ENCODE assay signal across 1 cellular context in the genomic region with DNA sequence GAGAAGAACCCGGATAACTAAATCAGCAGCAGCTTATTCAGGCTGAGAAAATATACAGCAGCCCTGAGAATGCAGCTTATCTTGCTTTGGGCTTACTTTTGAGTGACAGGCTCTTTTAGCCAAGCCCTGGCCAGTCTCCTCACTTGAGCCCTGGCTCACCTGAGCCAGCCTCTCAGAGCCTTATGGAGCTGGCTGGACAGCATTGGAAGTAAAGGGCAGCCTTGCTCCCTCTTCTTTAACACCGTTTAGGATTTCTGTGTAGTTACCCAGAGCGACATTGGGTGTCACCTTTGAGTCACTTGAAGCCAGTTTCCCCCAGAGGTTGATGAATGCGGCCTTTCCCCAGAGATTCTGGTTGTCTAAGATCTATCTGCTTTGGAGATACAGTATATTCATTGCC.
A peak's percentile ranks its signal among the peaks of the same experiment; 100 is the strongest.
TF ChIP-seq lines count a peak whose summit lies in the region.

No MANE protein-coding gene starts in this region.

TF ChIP-seq in HepG2, 621 proteins besides CTCF, POLR2A, EP300 and RAD21:
- TF ChIP-seq ISL2 (CRISPR knock-in tag; IDR thresholded peaks at IDR 0.05) (0 out of 2 replicates have a peak, but pooled peaks have one; percentile 22), MIXL1 (CRISPR knock-in tag; IDR thresholded peaks at IDR 0.05) (peak; percentile 38; the same call in 1 of the 2 replicates), FOXK1 (CRISPR knock-in tag; IDR thresholded peaks at IDR 0.05; ENCODE audit: borderline replicate concordance, low read depth) (0 out of 2 replicates have a peak, but pooled peaks have one; percentile 31), XRCC5 (optimal IDR thresholded peaks at IDR 0.05; ENCODE audit: low read length) (peak; percentile 78), ZNF335 (CRISPR knock-in tag; IDR thresholded peaks at IDR 0.05) (0 out of 2 replicates have a peak, but pooled peaks have one; percentile 17), STAG1 (CRISPR knock-in tag; IDR thresholded peaks at IDR 0.05) (peak; percentile 91), ZBTB37 (CRISPR knock-in tag; IDR thresholded peaks at IDR 0.05) (0 out of 2 replicates have a peak, but pooled peaks have one; percentile 50), KLF11 (CRISPR knock-in tag; IDR thresholded peaks at IDR 0.05) (0 out of 2 replicates have a peak, but pooled peaks have one; percentile 29), ZNF749 (CRISPR knock-in tag; IDR thresholded peaks at IDR 0.05; ENCODE audit: borderline replicate concordance) (no peak), MYNN (CRISPR knock-in tag; IDR thresholded peaks at IDR 0.05; ENCODE audit: low read depth) (0 out of 2 replicates have a peak, but pooled peaks have one; percentile 62), FOSL2 (CRISPR knock-in tag; IDR thresholded peaks at IDR 0.05) (peak; percentile 30), NR1H2 (CRISPR knock-in tag; IDR thresholded peaks at IDR 0.05; ENCODE audit: borderline replicate concordance, low read depth) (no peak), BCL6 (CRISPR knock-in tag; IDR thresholded peaks at IDR 0.05) (0 out of 2 replicates have a peak, but pooled peaks have one; percentile 8), DRAP1 (CRISPR knock-in tag; IDR thresholded peaks at IDR 0.05) (0 out of 2 replicates have a peak, but pooled peaks have one; percentile 23), ZNF841 (CRISPR knock-in tag; IDR thresholded peaks at IDR 0.05; ENCODE audit: borderline replicate concordance) (no peak), SMC3 (IDR thresholded peaks at IDR 0.05; ENCODE audit: low read length) (peak; percentile 95), ZNF33A (CRISPR knock-in tag; IDR thresholded peaks at IDR 0.05; ENCODE audit: borderline replicate concordance) (no peak), NR2F6 (IDR thresholded peaks at IDR 0.05) (no peak), NR2F6 (CRISPR knock-in tag; IDR thresholded peaks at IDR 0.05) (0 out of 2 replicates have a peak, but pooled peaks have one; percentile 22), MTF1 (CRISPR knock-in tag; IDR thresholded peaks at IDR 0.05) (no peak), ZNF768 (CRISPR knock-in tag; IDR thresholded peaks at IDR 0.05) (no peak), SOX6 (IDR thresholded peaks at IDR 0.05) (no peak), SOX6 (CRISPR knock-in tag; IDR thresholded peaks at IDR 0.05) (peak; percentile 33; the same call in 1 of the 2 replicates), ARID3A (IDR thresholded peaks at IDR 0.05; ENCODE audit: low read depth, low read length) (peak; percentile 36; the same call in 1 of the 2 replicates), PPARG (CRISPR knock-in tag; conservative IDR thresholded peaks at IDR 0.05) (0 out of 2 replicates have a peak, but pooled peaks have one; percentile 12), ZNF253 (CRISPR knock-in tag; IDR thresholded peaks at IDR 0.05; ENCODE audit: borderline replicate concordance) (no peak), CC2D1A (CRISPR knock-in tag; IDR thresholded peaks at IDR 0.05) (no peak), MAF1 (CRISPR knock-in tag; IDR thresholded peaks at IDR 0.05; ENCODE audit: borderline replicate concordance) (no peak), ERF (CRISPR knock-in tag; IDR thresholded peaks at IDR 0.05) (peak; percentile 60; the same call in 1 of the 2 replicates), ZNF503 (CRISPR knock-in tag; IDR thresholded peaks at IDR 0.05) (no peak), HCFC1 (IDR thresholded peaks at IDR 0.05; ENCODE audit: low read depth, low read length) (no peak), ZNF317 (CRISPR knock-in tag; IDR thresholded peaks at IDR 0.05) (no peak), ZNF816 (CRISPR knock-in tag; IDR thresholded peaks at IDR 0.05; ENCODE audit: borderline replicate concordance) (no peak)
- TF ChIP-seq, protein P1, sequence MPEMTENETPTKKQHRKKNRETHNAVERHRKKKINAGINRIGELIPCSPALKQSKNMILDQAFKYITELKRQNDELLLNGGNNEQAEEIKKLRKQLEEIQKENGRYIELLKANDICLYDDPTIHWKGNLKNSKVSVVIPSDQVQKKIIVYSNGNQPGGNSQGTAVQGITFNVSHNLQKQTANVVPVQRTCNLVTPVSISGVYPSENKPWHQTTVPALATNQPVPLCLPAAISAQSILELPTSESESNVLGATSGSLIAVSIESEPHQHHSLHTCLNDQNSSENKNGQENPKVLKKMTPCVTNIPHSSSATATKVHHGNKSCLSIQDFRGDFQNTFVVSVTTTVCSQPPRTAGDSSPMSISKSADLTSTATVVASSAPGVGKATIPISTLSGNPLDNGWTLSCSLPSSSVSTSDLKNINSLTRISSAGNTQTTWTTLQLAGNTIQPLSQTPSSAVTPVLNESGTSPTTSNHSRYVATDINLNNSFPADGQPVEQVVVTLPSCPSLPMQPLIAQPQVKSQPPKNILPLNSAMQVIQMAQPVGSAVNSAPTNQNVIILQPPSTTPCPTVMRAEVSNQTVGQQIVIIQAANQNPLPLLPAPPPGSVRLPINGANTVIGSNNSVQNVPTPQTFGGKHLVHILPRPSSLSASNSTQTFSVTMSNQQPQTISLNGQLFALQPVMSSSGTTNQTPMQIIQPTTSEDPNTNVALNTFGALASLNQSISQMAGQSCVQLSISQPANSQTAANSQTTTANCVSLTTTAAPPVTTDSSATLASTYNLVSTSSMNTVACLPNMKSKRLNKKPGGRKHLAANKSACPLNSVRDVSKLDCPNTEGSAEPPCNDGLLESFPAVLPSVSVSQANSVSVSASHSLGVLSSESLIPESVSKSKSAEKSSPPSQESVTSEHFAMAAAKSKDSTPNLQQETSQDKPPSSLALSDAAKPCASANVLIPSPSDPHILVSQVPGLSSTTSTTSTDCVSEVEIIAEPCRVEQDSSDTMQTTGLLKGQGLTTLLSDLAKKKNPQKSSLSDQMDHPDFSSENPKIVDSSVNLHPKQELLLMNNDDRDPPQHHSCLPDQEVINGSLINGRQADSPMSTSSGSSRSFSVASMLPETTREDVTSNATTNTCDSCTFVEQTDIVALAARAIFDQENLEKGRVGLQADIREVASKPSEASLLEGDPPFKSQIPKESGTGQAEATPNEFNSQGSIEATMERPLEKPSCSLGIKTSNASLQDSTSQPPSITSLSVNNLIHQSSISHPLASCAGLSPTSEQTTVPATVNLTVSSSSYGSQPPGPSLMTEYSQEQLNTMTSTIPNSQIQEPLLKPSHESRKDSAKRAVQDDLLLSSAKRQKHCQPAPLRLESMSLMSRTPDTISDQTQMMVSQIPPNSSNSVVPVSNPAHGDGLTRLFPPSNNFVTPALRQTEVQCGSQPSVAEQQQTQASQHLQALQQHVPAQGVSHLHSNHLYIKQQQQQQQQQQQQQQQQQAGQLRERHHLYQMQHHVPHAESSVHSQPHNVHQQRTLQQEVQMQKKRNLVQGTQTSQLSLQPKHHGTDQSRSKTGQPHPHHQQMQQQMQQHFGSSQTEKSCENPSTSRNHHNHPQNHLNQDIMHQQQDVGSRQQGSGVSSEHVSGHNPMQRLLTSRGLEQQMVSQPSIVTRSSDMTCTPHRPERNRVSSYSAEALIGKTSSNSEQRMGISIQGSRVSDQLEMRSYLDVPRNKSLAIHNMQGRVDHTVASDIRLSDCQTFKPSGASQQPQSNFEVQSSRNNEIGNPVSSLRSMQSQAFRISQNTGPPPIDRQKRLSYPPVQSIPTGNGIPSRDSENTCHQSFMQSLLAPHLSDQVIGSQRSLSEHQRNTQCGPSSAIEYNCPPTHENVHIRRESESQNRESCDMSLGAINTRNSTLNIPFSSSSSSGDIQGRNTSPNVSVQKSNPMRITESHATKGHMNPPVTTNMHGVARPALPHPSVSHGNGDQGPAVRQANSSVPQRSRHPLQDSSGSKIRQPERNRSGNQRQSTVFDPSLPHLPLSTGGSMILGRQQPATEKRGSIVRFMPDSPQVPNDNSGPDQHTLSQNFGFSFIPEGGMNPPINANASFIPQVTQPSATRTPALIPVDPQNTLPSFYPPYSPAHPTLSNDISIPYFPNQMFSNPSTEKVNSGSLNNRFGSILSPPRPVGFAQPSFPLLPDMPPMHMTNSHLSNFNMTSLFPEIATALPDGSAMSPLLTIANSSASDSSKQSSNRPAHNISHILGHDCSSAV (CRISPR knock-in tag; IDR thresholded peaks at IDR 0.05; ENCODE audit: borderline replicate concordance): no peak
- TF ChIP-seq, protein P2, sequence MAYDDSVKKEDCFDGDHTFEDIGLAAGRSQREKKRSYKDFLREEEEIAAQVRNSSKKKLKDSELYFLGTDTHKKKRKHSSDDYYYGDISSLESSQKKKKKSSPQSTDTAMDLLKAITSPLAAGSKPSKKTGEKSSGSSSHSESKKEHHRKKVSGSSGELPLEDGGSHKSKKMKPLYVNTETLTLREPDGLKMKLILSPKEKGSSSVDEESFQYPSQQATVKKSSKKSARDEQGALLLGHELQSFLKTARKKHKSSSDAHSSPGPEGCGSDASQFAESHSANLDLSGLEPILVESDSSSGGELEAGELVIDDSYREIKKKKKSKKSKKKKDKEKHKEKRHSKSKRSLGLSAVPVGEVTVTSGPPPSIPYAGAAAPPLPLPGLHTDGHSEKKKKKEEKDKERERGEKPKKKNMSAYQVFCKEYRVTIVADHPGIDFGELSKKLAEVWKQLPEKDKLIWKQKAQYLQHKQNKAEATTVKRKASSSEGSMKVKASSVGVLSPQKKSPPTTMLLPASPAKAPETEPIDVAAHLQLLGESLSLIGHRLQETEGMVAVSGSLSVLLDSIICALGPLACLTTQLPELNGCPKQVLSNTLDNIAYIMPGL (CRISPR knock-in tag; IDR thresholded peaks at IDR 0.05; ENCODE audit: borderline replicate concordance in 1 of 2, low read depth in 1 of 2): 0 out of 4 replicates have a peak, but pooled peaks of 1 of the 2 experiments have one; percentile 20
- TF ChIP-seq, protein P3, sequence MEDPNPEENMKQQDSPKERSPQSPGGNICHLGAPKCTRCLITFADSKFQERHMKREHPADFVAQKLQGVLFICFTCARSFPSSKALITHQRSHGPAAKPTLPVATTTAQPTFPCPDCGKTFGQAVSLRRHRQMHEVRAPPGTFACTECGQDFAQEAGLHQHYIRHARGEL (CRISPR knock-in tag; IDR thresholded peaks at IDR 0.05): peak; percentile 98; the same call in 1 of the 2 replicates
- TF ChIP-seq, protein P4, sequence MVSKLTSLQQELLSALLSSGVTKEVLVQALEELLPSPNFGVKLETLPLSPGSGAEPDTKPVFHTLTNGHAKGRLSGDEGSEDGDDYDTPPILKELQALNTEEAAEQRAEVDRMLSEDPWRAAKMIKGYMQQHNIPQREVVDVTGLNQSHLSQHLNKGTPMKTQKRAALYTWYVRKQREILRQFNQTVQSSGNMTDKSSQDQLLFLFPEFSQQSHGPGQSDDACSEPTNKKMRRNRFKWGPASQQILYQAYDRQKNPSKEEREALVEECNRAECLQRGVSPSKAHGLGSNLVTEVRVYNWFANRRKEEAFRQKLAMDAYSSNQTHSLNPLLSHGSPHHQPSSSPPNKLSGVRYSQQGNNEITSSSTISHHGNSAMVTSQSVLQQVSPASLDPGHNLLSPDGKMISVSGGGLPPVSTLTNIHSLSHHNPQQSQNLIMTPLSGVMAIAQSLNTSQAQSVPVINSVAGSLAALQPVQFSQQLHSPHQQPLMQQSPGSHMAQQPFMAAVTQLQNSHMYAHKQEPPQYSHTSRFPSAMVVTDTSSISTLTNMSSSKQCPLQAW (CRISPR knock-in tag; IDR thresholded peaks at IDR 0.05): peak; percentile 63; the same call in 1 of the 2 replicates
- TF ChIP-seq, protein P5, sequence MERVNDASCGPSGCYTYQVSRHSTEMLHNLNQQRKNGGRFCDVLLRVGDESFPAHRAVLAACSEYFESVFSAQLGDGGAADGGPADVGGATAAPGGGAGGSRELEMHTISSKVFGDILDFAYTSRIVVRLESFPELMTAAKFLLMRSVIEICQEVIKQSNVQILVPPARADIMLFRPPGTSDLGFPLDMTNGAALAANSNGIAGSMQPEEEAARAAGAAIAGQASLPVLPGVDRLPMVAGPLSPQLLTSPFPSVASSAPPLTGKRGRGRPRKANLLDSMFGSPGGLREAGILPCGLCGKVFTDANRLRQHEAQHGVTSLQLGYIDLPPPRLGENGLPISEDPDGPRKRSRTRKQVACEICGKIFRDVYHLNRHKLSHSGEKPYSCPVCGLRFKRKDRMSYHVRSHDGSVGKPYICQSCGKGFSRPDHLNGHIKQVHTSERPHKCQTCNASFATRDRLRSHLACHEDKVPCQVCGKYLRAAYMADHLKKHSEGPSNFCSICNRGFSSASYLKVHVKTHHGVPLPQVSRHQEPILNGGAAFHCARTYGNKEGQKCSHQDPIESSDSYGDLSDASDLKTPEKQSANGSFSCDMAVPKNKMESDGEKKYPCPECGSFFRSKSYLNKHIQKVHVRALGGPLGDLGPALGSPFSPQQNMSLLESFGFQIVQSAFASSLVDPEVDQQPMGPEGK (CRISPR knock-in tag; IDR thresholded peaks at IDR 0.05): no peak
